Comparison of ENCODE assay signal across 23 cellular contexts in genomic region chr14:49761839-49762551, GRCh38. TPM values are rescaled to one million over a fixed set of nuclear protein-coding genes. Genes with fewer than 3 reads are reported as not detected.
DNase-seq lines count a peak whose midpoint lies in the region; ATAC-seq, FAIRE-seq and TF ChIP-seq lines count a peak whose summit lies in the region.
"Had no signal": no experiment of that assay in that cellular context is flagged by ENCODE, and none has a peak within 500 bp of the region (broad histone marks: within the 10 kb centered on the region; RNA-seq: fewer than 3 reads in every experiment).

No MANE protein-coding gene starts in this region.

- H4K20me1 ChIP-seq in HepG2 (ENCODE audit: insufficient read depth, low read length), result no peaks in the 10 kb centered on the region
- no peaks in the 10 kb centered on the region for H4K20me1 ChIP-seq in IMR-90 (ENCODE audit: insufficient read depth, low read length)
- no peaks in the 10 kb centered on the region for H4K20me1 ChIP-seq in H1 (replicated peaks in 1 of 2; ENCODE audit: control insufficient read depth in 1 of 2, insufficient read depth in 2 of 2, low read length in 2 of 2)
- H4K20me1 ChIP-seq: BLaER1 treated with 17β-estradiol and CSF1 and Interleukin-3, amounts not matched to agents 10 nM and 100 nM had no signal

- TF ChIP-seq RAD21 in HepG2 (CRISPR knock-in tag; IDR thresholded peaks at IDR 0.05) (no peak), IMR-90 (IDR thresholded peaks at IDR 0.05; ENCODE audit: low read length) (no peak), H1 (IDR thresholded peaks at IDR 0.05 in 1 of 2, conservative IDR thresholded peaks at IDR 0.05 in 1 of 2; ENCODE audit: low read depth in 2 of 2, low read length in 2 of 2) (no peak)

- H2BK12ac ChIP-seq in H1 (ENCODE audit: low read depth, low read length), result no peak overlapping the region

- H2AFZ ChIP-seq in HepG2 (ENCODE audit: low read length) (peak overlapping the region; percentile 46), IMR-90 (replicated peaks; ENCODE audit: low read length, poor library complexity) (peak overlapping the region; percentile 27), H1 (ENCODE audit: low read length) (0 out of 2 replicates have a peak overlapping the region, but pooled peaks have one; percentile 42)
- H2AFZ ChIP-seq: GM23248 had no signal

- dilution Hi-C loops in IMR-90 (cut with HindIII; ENCODE audit: low sequenced_read_pairs, unreplicated experiment), result no loop called here

- H3K4me3 ChIP-seq in HepG2 (replicated peaks in 1 of 3; ENCODE audit: insufficient read depth in 1 of 3, low read depth in 2 of 3, low read length in 3 of 3) (peak overlapping the region in 1 of 3 experiments; percentile 37; a peak in 2 of 6 replicates), right lobe of liver (no peak overlapping the region), IMR-90 (ENCODE audit: insufficient read depth, low read depth, low read length) (no peak overlapping the region), H1 (ENCODE audit: extremely low read depth in 1 of 4, insufficient read depth in 2 of 4, low read depth in 3 of 4, low read length in 4 of 4) (no peak overlapping the region), upper lobe of right lung (no peak overlapping the region)
- H3K4me3 ChIP-seq: A549; BLaER1 treated with 17β-estradiol and CSF1 and Interleukin-3, amounts not matched to agents 10 nM and 100 nM; GM23248 had no signal

- 5% methylated on average over 6 of the region's 6 CpGs for WGBS in HepG2 (ENCODE audit: low lambda C conversion rate)
- 81% methylated on average over 5 of the region's 6 CpGs for WGBS in right lobe of liver (ENCODE audit: insufficient coverage, low coverage, low lambda C conversion rate, missing lambda C conversion rate)
- no CpG with 5 or more reads among the region's 6 CpGs for WGBS in IMR-90 (ENCODE audit: extremely low coverage in 2 of 2, insufficient read length in 1 of 2), 2 experiments
- WGBS in H1 (ENCODE audit: extremely low coverage in 1 of 2, insufficient coverage in 1 of 2, insufficient read length in 1 of 2, insufficient replicate concordance in 2 of 2, low coverage in 1 of 2, low lambda C conversion rate in 2 of 2, missing lambda C conversion rate in 1 of 2), 2 experiments, result 87% methylated on average over 6 of the region's 6 CpGs; no CpG with 5 or more reads in 1 of the 2 experiments

- no peaks in the 10 kb centered on the region for H3K9me3 ChIP-seq in HepG2 (ENCODE audit: low read length)
- no peaks in the 10 kb centered on the region for H3K9me3 ChIP-seq in right lobe of liver
- no peaks in the 10 kb centered on the region for H3K9me3 ChIP-seq in IMR-90 (ENCODE audit: control insufficient read depth, insufficient read depth, low read length)
- no peaks in the 10 kb centered on the region for H3K9me3 ChIP-seq in H1 (ENCODE audit: insufficient read depth in 2 of 2, low read depth in 1 of 2, low read length in 1 of 2)
- H3K9me3 ChIP-seq in upper lobe of right lung, result no peaks in the 10 kb centered on the region
- H3K9me3 ChIP-seq: A549; BE2C; BLaER1 treated with 17β-estradiol and CSF1 and Interleukin-3, amounts not matched to agents 10 nM and 100 nM had no signal

- H2BK15ac ChIP-seq in IMR-90 (ENCODE audit: low read depth, low read length) (no peak overlapping the region), H1 (ENCODE audit: low read length) (no peak overlapping the region)

- H3K4ac ChIP-seq in IMR-90 (ENCODE audit: low read depth, low read length), result no peak overlapping the region
- no peak overlapping the region for H3K4ac ChIP-seq in H1 (replicated peaks; ENCODE audit: insufficient read length, low read depth, low read length)

- intact Hi-C loops in HepG2 (cut with micrococcal nuclease; ENCODE audit: unreplicated experiment) (loop anchor here (5.0 kb wide), 1 partner anchor 55 kb away; no protein-coding TSS in a partner anchor), right lobe of liver (cut with DNase I) (loop anchor here (10.0 kb wide), 2 partner anchors 117 to 127 kb away; partner anchors contain the start of gene DNAAF2 (in 1 of the 2)), IMR-90 (cut with micrococcal nuclease) (no loop called here), upper lobe of right lung (cut with DNase I) (no loop called here)

- peak; percentile 52 for FAIRE-seq in HepG2 (lab: Jason Lieb, UNC)
- no peak for FAIRE-seq in H1 (lab: Jason Lieb, UNC)
- FAIRE-seq: A549, GM12891 had no signal

- H4K91ac ChIP-seq in IMR-90 (ENCODE audit: insufficient read depth, low read depth, low read length) (no peak overlapping the region), H1 (replicated peaks; ENCODE audit: insufficient read length, low read length) (no peak overlapping the region)

- H3K9ac ChIP-seq in HepG2 (ENCODE audit: insufficient read depth, low read depth, low read length) (no peak overlapping the region; the same call in 1 of the 2 replicates), IMR-90 (ENCODE audit: low read depth, low read length) (no peak overlapping the region), H1 (replicated peaks in 1 of 4; ENCODE audit: extremely low read depth in 1 of 4, low read depth in 3 of 4, low read length in 3 of 4) (no peak overlapping the region)
- H3K9ac ChIP-seq: BLaER1 treated with 17β-estradiol and CSF1 and Interleukin-3, amounts not matched to agents 10 nM and 100 nM; GM23248 had no signal

- H3K27me3 ChIP-seq in HepG2 (ENCODE audit: control insufficient read depth in 1 of 2, insufficient read depth in 2 of 2, low read length in 2 of 2) (no peaks in the 10 kb centered on the region), right lobe of liver (no peaks in the 10 kb centered on the region), IMR-90 (ENCODE audit: control insufficient read depth, insufficient read depth, low read length) (no peaks in the 10 kb centered on the region), H1 (replicated peaks in 1 of 4; ENCODE audit: control insufficient read depth in 3 of 4, extremely low read depth in 1 of 4, insufficient read depth in 3 of 4, low read length in 3 of 4) (no peaks in the 10 kb centered on the region), upper lobe of right lung (no peaks in the 10 kb centered on the region)
- H3K27me3 ChIP-seq: BE2C; BLaER1 treated with 17β-estradiol and CSF1 and Interleukin-3, amounts not matched to agents 10 nM and 100 nM had no signal

- H3K79me2 ChIP-seq in HepG2 (ENCODE audit: insufficient read depth, low read length) (no peaks in the 10 kb centered on the region), H1 (ENCODE audit: control insufficient read depth in 1 of 2, insufficient read depth in 2 of 2, low read length in 2 of 2) (no peaks in the 10 kb centered on the region)

- H2BK5ac ChIP-seq in IMR-90 (ENCODE audit: low read depth, low read length, poor library complexity, severe bottlenecking) (no peak overlapping the region), H1 (ENCODE audit: low read depth, low read length) (no peak overlapping the region)

- H3K56ac ChIP-seq in IMR-90 (ENCODE audit: extremely low read depth, insufficient read depth, low read length) (no peak overlapping the region), H1 (replicated peaks; ENCODE audit: insufficient read length, low read depth, low read length) (no peak overlapping the region)

- H3K79me1 ChIP-seq in IMR-90 (ENCODE audit: low read depth in 1 of 2, low read length in 2 of 2) (peaks cover 0 to 3% of the 10 kb centered on the region in 2 experiments; a peak in 1 of 4 replicates), H1 (ENCODE audit: low read depth, low read length) (no peaks in the 10 kb centered on the region)

- peaks cover 37% of the 10 kb centered on the region for H3K4me1 ChIP-seq in HepG2 (ENCODE audit: insufficient read depth, low read length)
- H3K4me1 ChIP-seq in right lobe of liver, result peaks cover 0 to 7% (median 0%) of the 10 kb centered on the region in 4 donors
- H3K4me1 ChIP-seq in IMR-90 (ENCODE audit: control insufficient read depth, insufficient read depth, low read length), result peaks cover 2% of the 10 kb centered on the region; the same call in 1 of the 2 replicates
- peaks cover 0 to 3% (median 1%) of the 10 kb centered on the region in 4 experiments; a peak in 3 of 7 replicates for H3K4me1 ChIP-seq in H1 (replicated peaks in 1 of 4; ENCODE audit: control insufficient read depth in 3 of 4, insufficient read depth in 4 of 4, low read length in 3 of 4)
- peaks cover 4% of the 10 kb centered on the region for H3K4me1 ChIP-seq in upper lobe of right lung
- H3K4me1 ChIP-seq: BE2C had no signal

- POLR2A ChIA-PET in HepG2 (lab: Yijun Ruan, JAX), result interaction anchor here (2.1 kb wide), 1 partner anchor 8 kb away, joined by 12 read pairs; no protein-coding TSS in a partner anchor
- POLR2A ChIA-PET in IMR-90 (lab: Charles Lee; ENCODE audit: unreplicated experiment), result no interaction called here
- POLR2A ChIA-PET in H1 (lab: Charles Lee; ENCODE audit: partially characterized antibody), result interaction anchor here (1.2 kb wide), 1 partner anchor 11 kb away, joined by 5 read pairs; no protein-coding TSS in a partner anchor

- TF ChIP-seq EP300 in HepG2 (IDR thresholded peaks at IDR 0.05; ENCODE audit: low read depth in 2 of 2, low read length in 2 of 2), result peak in 1 of 2 experiments; percentile 49; a peak in 1 of 4 replicates
- TF ChIP-seq EP300 in HepG2 (CRISPR knock-in tag; IDR thresholded peaks at IDR 0.05; ENCODE audit: borderline replicate concordance), result no peak
- TF ChIP-seq EP300 in H1 (IDR thresholded peaks at IDR 0.05; ENCODE audit: borderline replicate concordance in 1 of 2, low read depth in 2 of 2, low read length in 2 of 2), result no peak

- CTCF ChIA-PET in HepG2 (lab: Yijun Ruan, JAX; ENCODE audit: low intra/inter-chr PET ratio, low total read pairs), result no interaction called here
- CTCF ChIA-PET in IMR-90 (lab: Yijun Ruan, JAX), result no interaction called here
- CTCF ChIA-PET in H1 (lab: Charles Lee; ENCODE audit: partially characterized antibody), result no interaction called here

- TF ChIP-seq CTCF in HepG2 (CRISPR knock-in tag; IDR thresholded peaks at IDR 0.05), result 0 out of 2 replicates have a peak, but pooled peaks have one; percentile 11
- TF ChIP-seq CTCF in right lobe of liver (IDR thresholded peaks at IDR 0.05), result no peak
- no peak for TF ChIP-seq CTCF in IMR-90 (conservative IDR thresholded peaks at IDR 0.05; ENCODE audit: low read depth, low read length)
- no peak for TF ChIP-seq CTCF in H1 (IDR thresholded peaks at IDR 0.05; ENCODE audit: control extremely low read depth in 1 of 3, insufficient read depth in 1 of 3, low read depth in 1 of 3, low read length in 3 of 3)
- TF ChIP-seq CTCF in upper lobe of right lung (IDR thresholded peaks at IDR 0.05), result no peak

- H3K9me1 ChIP-seq in IMR-90 (ENCODE audit: insufficient read depth, low read length), result no peaks in the 10 kb centered on the region

- H3K23me2 ChIP-seq in H1 (ENCODE audit: low read depth, low read length), result 0 out of 2 replicates have a peak, but pooled peaks cover 1% of the 10 kb centered on the region

- H3K4me2 ChIP-seq in HepG2 (ENCODE audit: low read depth, low read length) (peak overlapping the region; percentile 61), IMR-90 (ENCODE audit: low read depth, low read length) (no peak overlapping the region), H1 (ENCODE audit: insufficient read depth in 1 of 2, low read depth in 2 of 2, low read length in 2 of 2) (no peak overlapping the region)
- H3K4me2 ChIP-seq: A549; BLaER1 treated with 17β-estradiol and CSF1 and Interleukin-3, amounts not matched to agents 10 nM and 100 nM had no signal

- H2BK120ac ChIP-seq in IMR-90 (ENCODE audit: low read depth, low read length) (no peak overlapping the region), H1 (replicated peaks; ENCODE audit: low read depth, low read length) (no peak overlapping the region)

- in situ Hi-C loops in HepG2 (cut with HindIII; ENCODE audit: extremely low pct_ligation_motif_present, low pct_unique_long_range_greater_than_20kb), result loop anchor here (10.0 kb wide), 1 partner anchor 67 kb away; the partner anchor contains the start of gene KLHDC1
- in situ Hi-C loops in IMR-90 (cut with MboI; ENCODE audit: low sequenced_read_pairs), result loop anchor here (25.0 kb wide), 1 partner anchor 300 kb away; no protein-coding TSS in a partner anchor

- DNase-seq in HepG2 (ENCODE audit: low spot score) (peak; percentile 74), right lobe of liver (no peak), IMR-90 (no peak), H1 (ENCODE audit: low read depth in 1 of 2, low spot score in 2 of 2) (no peak), upper lobe of right lung (no peak), SKM-1 (lab: John Stamatoyannopoulos, UW; ENCODE audit: unreplicated experiment) (no peak), germinal center (ENCODE audit: low spot score) (no peak), UCSD-AML1 (lab: John Stamatoyannopoulos, UW; ENCODE audit: unreplicated experiment) (no peak)
- DNase-seq: 8988T; ACHN; AML-193; BE2C; Calu3; CD4-positive, alpha-beta T cell; CD8-positive, alpha-beta memory T cell; DMS53; DMS79 treated with DMSO at 0.1 percent for 48 hours; GF-D8; GM23248; H9 had no signal

- H3K23ac ChIP-seq in IMR-90 (ENCODE audit: low read depth, low read length) (no peak overlapping the region), H1 (ENCODE audit: insufficient read length) (no peak overlapping the region)

- ATAC-seq in HepG2 (peak; percentile 88), right lobe of liver (no peak), IMR-90 (ENCODE audit: low read depth) (no peak), upper lobe of right lung (peak; percentile 36)
- ATAC-seq: A549 had no signal

- no peak overlapping the region for H2AK9ac ChIP-seq in IMR-90 (replicated peaks; ENCODE audit: low read depth, low read length, poor library complexity)

- H2BK20ac ChIP-seq in IMR-90 (ENCODE audit: low read depth, low read length) (no peak overlapping the region), H1 (ENCODE audit: low read length) (no peak overlapping the region)

- H2AK5ac ChIP-seq in IMR-90 (ENCODE audit: low read depth, low read length) (no peak overlapping the region), H1 (ENCODE audit: low read depth, low read length) (no peak overlapping the region)

- H3K36me3 ChIP-seq in HepG2 (replicated peaks in 1 of 2; ENCODE audit: control insufficient read depth in 1 of 2, insufficient read depth in 2 of 2, low read length in 2 of 2) (no peaks in the 10 kb centered on the region), right lobe of liver (no peaks in the 10 kb centered on the region), IMR-90 (ENCODE audit: control insufficient read depth, insufficient read depth, low read length) (no peaks in the 10 kb centered on the region), H1 (ENCODE audit: control insufficient read depth in 2 of 4, insufficient read depth in 4 of 4, low read length in 3 of 4) (no peaks in the 10 kb centered on the region), upper lobe of right lung (no peaks in the 10 kb centered on the region)
- H3K36me3 ChIP-seq: BE2C; BLaER1 treated with 17β-estradiol and CSF1 and Interleukin-3, amounts not matched to agents 10 nM and 100 nM had no signal

- no TSS peak for BruUV-seq in HepG2 (replicated peaks; lab: Mats Ljungman, UMichigan)
- BruUV-seq in IMR-90 (replicated peaks; lab: Mats Ljungman, UMichigan), result no TSS peak

- H3K18ac ChIP-seq in IMR-90 (ENCODE audit: low read depth, low read length), result no peak overlapping the region
- H3K18ac ChIP-seq in H1 (ENCODE audit: extremely low read depth, low read length), result no peak overlapping the region

- H3K27ac ChIP-seq in HepG2 (ENCODE audit: extremely low read length, insufficient read depth, low read length) (peak overlapping the region; percentile 19), right lobe of liver (no peak overlapping the region), IMR-90 (ENCODE audit: insufficient read depth, low read length) (no peak overlapping the region), H1 (ENCODE audit: low read depth, low read length) (no peak overlapping the region), upper lobe of right lung (no peak overlapping the region)
- H3K27ac ChIP-seq: A549; BLaER1 treated with 17β-estradiol and CSF1 and Interleukin-3, amounts not matched to agents 10 nM and 100 nM; GM23248 had no signal

- H3K14ac ChIP-seq in IMR-90 (replicated peaks; ENCODE audit: low read depth, low read length), result no peak overlapping the region
- H3K14ac ChIP-seq in H1 (ENCODE audit: insufficient read length), result no peak overlapping the region

- TF ChIP-seq POLR2A in HepG2 (IDR thresholded peaks at IDR 0.05; ENCODE audit: insufficient read depth in 1 of 2, low read depth in 2 of 2, low read length in 2 of 2) (no peak), right lobe of liver (IDR thresholded peaks at IDR 0.05) (no peak), IMR-90 (IDR thresholded peaks at IDR 0.05; ENCODE audit: low read depth, low read length) (no peak), H1 (IDR thresholded peaks at IDR 0.05; ENCODE audit: control extremely low read depth in 1 of 2, low read depth in 2 of 2, low read length in 2 of 2) (no peak)

- no peak overlapping the region for H4K5ac ChIP-seq in IMR-90 (ENCODE audit: low read depth, low read length)
- no peak overlapping the region for H4K5ac ChIP-seq in H1 (ENCODE audit: insufficient read length, low read depth, low read length)

- no peak overlapping the region for H4K8ac ChIP-seq in IMR-90 (ENCODE audit: low read depth in 2 of 2, low read length in 2 of 2)
- no peak overlapping the region for H4K8ac ChIP-seq in H1 (ENCODE audit: extremely low read depth, insufficient read depth, low read length)

RNA-seq across cellular contexts. Expression of gene KLHDC2, which starts 6.0 kb away (rescaled TPM):
- total RNA-seq in HepG2 (2016; rRNA removed; fragmentation: Illumina TruSeq; extraction: Trizol), result 80.3 and 95.5 TPM in 2 replicates
- total RNA-seq in HepG2 (2016; cell fraction: cytosol; rRNA removed; fragmentation: Illumina TruSeq; extraction: Trizol; ENCODE audit: low read depth), result 41.2 and 54.6 TPM in 2 replicates
- 84.5 and 96.7 TPM in 2 replicates for total RNA-seq in HepG2 (2016; cell fraction: insoluble cytoplasmic fraction; rRNA removed; fragmentation: Illumina TruSeq; extraction: Trizol)
- total RNA-seq in HepG2 (2016; cell fraction: membrane; rRNA removed; fragmentation: Illumina TruSeq; extraction: Trizol), result 76.7 and 86.6 TPM in 2 replicates
- 92.2 and 109 TPM in 2 replicates for total RNA-seq in HepG2 (2016; cell fraction: nucleus; rRNA removed; fragmentation: Illumina TruSeq; extraction: Trizol)
- 139 and 170 TPM in 2 replicates for polyA plus RNA-seq in HepG2 (2011; rRNA removed)
- 50.6 and 65.9 TPM in 2 replicates for polyA plus RNA-seq in HepG2 (2011; cell fraction: cytosol; rRNA removed)
- 291 and 350 TPM in 2 replicates for polyA plus RNA-seq in HepG2 (2011; cell fraction: nucleus; rRNA removed)
- polyA plus RNA-seq in HepG2 (2012), result 96.1 and 115 TPM in 2 replicates
- polyA plus RNA-seq in HepG2 (2016; cell fraction: cytosol; fragmentation: Illumina TruSeq; extraction: Trizol; ENCODE audit: low read depth), result 26.0 and 31.8 TPM in 2 replicates
- polyA plus RNA-seq in HepG2 (2016; cell fraction: insoluble cytoplasmic fraction; fragmentation: Illumina TruSeq; extraction: Trizol; ENCODE audit: low read depth), result 64.1 and 66.6 TPM in 2 replicates
- 40.0 and 41.5 TPM in 2 replicates for polyA plus RNA-seq in HepG2 (2016; cell fraction: membrane; fragmentation: Illumina TruSeq; extraction: Trizol; ENCODE audit: low read depth)
- 142 and 145 TPM in 2 replicates for polyA plus RNA-seq in HepG2 (2016; cell fraction: nucleus; fragmentation: Illumina TruSeq; extraction: Trizol; ENCODE audit: insufficient read depth, low read depth)
- polyA minus RNA-seq in HepG2 (2011; rRNA and poly(A)+ RNA removed; ENCODE audit: low replicate concordance), result 34.2 and 92.1 TPM in 2 replicates
- polyA minus RNA-seq in HepG2 (2011; cell fraction: cytosol; rRNA and poly(A)+ RNA removed), result 41.9 and 43.5 TPM in 2 replicates
- 188 and 199 TPM in 2 replicates for polyA minus RNA-seq in HepG2 (2011; cell fraction: nucleus; rRNA and poly(A)+ RNA removed)
- total RNA-seq in right lobe of liver, result 10 to 100 TPM; 34.0 to 69.6 (median 49.7) TPM
- 41.8 and 51.1 TPM in 2 replicates for total RNA-seq in IMR-90 (2012; rRNA removed)
- 27.0 and 29.2 TPM in 2 replicates for polyA plus RNA-seq in IMR-90 (2012; rRNA removed)
- 12.1 and 20.1 TPM in 2 replicates for polyA plus RNA-seq in IMR-90 (2012; cell fraction: cytosol; rRNA removed)
- 42.7 and 89.1 TPM in 2 replicates for polyA plus RNA-seq in IMR-90 (2012; cell fraction: nucleus; rRNA removed; ENCODE audit: low replicate concordance)
- total RNA-seq in H1 (2021; fragmentation: NEBNext Ultra II Directional; extraction: Animal tissue kit (Norgen Biotek cat#: 25700)), result 43.4 and 47.3 TPM in 2 replicates
- polyA plus RNA-seq in H1 (2011; rRNA removed), result 24.7 and 32.9 TPM in 2 replicates
- 34.9 TPM for polyA plus RNA-seq in H1 (2011; cell fraction: cytosol; rRNA removed)
- polyA plus RNA-seq in H1 (2011; cell fraction: nucleus; rRNA removed), result 31.7 TPM
- polyA plus RNA-seq in H1 (2012, experiment 1 of 2), result 38.5 to 47.4 TPM (median 39.5 TPM) in 4 replicates
- polyA plus RNA-seq in H1 (2012, experiment 2 of 2), result 12.6 TPM
- polyA plus RNA-seq in H1 (2013, experiment 1 of 2), result 20.1 TPM
- 20.8 TPM for polyA plus RNA-seq in H1 (2013, experiment 2 of 2)
- polyA minus RNA-seq in H1 (2011; rRNA and poly(A)+ RNA removed), result 39.5 and 50.9 TPM in 2 replicates
- polyA minus RNA-seq in H1 (2011; cell fraction: cytosol; rRNA and poly(A)+ RNA removed), result 28.8 TPM
- 54.4 TPM for polyA minus RNA-seq in H1 (2011; cell fraction: nucleus; rRNA and poly(A)+ RNA removed)
- total RNA-seq in upper lobe of right lung, result 45.8 TPM

Comparison
In these comparisons a context has a peak if more than half of its experiments do, and no peak if none do; other contexts are left out.
1. ATAC-seq: peak in HepG2 (single experiment) and upper lobe of right lung (single experiment); none in right lobe of liver (0 of 4) and IMR-90 (single experiment).
2. intact Hi-C loops: an anchor here in HepG2 (5.0 kb wide) and right lobe of liver (10.0 kb wide); none called in IMR-90 and upper lobe of right lung.
3. Of the 41 proteins assayed by ChIP-seq in both HepG2 and H1: peak only in HepG2: ASH2L, CEBPB, CTCF and MAX; only in H1: none; in both: none; in neither: 36; mixed calls (peak in some experiments, not most) for 1.
4. Peak in every context shown above with its lines, with median percentiles within 50 percentile points of each other: H2AFZ ChIP-seq.